Comparison of ENCODE assay signal across 8 cellular contexts in genomic region chr11:19903620-19904069, GRCh38.
DNase-seq lines count a peak whose midpoint lies in the region; ATAC-seq and TF ChIP-seq lines count a peak whose summit lies in the region.

No MANE protein-coding gene starts in this region.

- POLR2A ChIA-PET in PC-3 (lab: Charles Lee; ENCODE audit: unreplicated experiment): interaction anchor here (0.6 kb wide), 1 partner anchor 64 kb away, joined by 3 read pairs; no protein-coding TSS in a partner anchor

- no peak overlapping the region for H3K4me3 ChIP-seq in KMS-11 (IDR thresholded peaks at IDR 0.05; ENCODE audit: insufficient read depth, low read depth, low read length)
- H3K4me3 ChIP-seq in PC-3 (ENCODE audit: low read length): no peak overlapping the region
- no peak overlapping the region for H3K4me3 ChIP-seq in heart right ventricle

- no peak overlapping the region for H3K9ac ChIP-seq in KMS-11
- H3K9ac ChIP-seq in PC-3 (ENCODE audit: low read length): no peak overlapping the region

- no peaks in the 10 kb centered on the region for H3F3A ChIP-seq in PC-3 (ENCODE audit: low read length, unreplicated experiment)

- H3K9me3 ChIP-seq in PC-3 (ENCODE audit: low read length): no peaks in the 10 kb centered on the region
- H3K9me3 ChIP-seq in heart right ventricle: no peaks in the 10 kb centered on the region

- H3K27me3 ChIP-seq in KMS-11 (ENCODE audit: insufficient read depth, low read depth) (no peaks in the 10 kb centered on the region), PC-3 (ENCODE audit: low read length) (no peaks in the 10 kb centered on the region), heart right ventricle (no peaks in the 10 kb centered on the region)

- H3K36me3 ChIP-seq in KMS-11 (ENCODE audit: insufficient read depth) (no peaks in the 10 kb centered on the region), PC-3 (ENCODE audit: low read depth, low read length) (no peaks in the 10 kb centered on the region), heart right ventricle (peaks cover 0 to 4% (median 0%) of the 10 kb centered on the region in 9 donors)

- H3K4me2 ChIP-seq in KMS-11 (no peak overlapping the region), PC-3 (ENCODE audit: low read length) (no peak overlapping the region)

- no peaks in the 10 kb centered on the region for H3K36me3 Mint-ChIP-seq in activated naive CD4-positive, alpha-beta T cell treated with anti-CD3 and anti-CD28 coated beads, Interleukin-2, amount 50 U/mL, for 72 hours

- no peak overlapping the region for H3K27ac Mint-ChIP-seq in activated naive CD4-positive, alpha-beta T cell treated with anti-CD3 and anti-CD28 coated beads, Interleukin-2, amount 50 U/mL, for 72 hours

- no TSS peak for BruUV-seq in PC-3 (replicated peaks; lab: Mats Ljungman, UMichigan)

- CTCF ChIA-PET in PC-3 (lab: Charles Lee): interaction anchor here (0.6 to 0.7 kb wide), 19 partner anchors 30 to 1716 kb away, joined by 3 to 16 read pairs (median 4); no protein-coding TSS in a partner anchor

- peak; percentile 42 for DNase-seq in activated CD4-positive, CD25-positive, alpha-beta regulatory T cell treated with anti-CD3 and anti-CD28 coated beads, Interleukin-2, amount 50 U/mL, for 72 hours
- DNase-seq in PC-3 (peak; percentile 78), heart right ventricle (peak; percentile 37 to 72), renal cortical epithelial cell (ENCODE audit: low read depth) (peak; percentile 74)
- DNase-seq in activated naive CD4-positive, alpha-beta T cell treated with anti-CD3 and anti-CD28 coated beads, Interleukin-2, amount 50 U/mL, for 72 hours (ENCODE audit: low spot score in 2 of 2): peak in 1 of 2 donors; percentile 66

- no peaks in the 10 kb centered on the region for H3K9me2 ChIP-seq in PC-3 (replicated peaks; ENCODE audit: low read length)

- no peaks in the 10 kb centered on the region for H3K9me3 Mint-ChIP-seq in activated naive CD4-positive, alpha-beta T cell treated with anti-CD3 and anti-CD28 coated beads, Interleukin-2, amount 50 U/mL, for 72 hours

- H3K79me2 ChIP-seq in KMS-11 (ENCODE audit: insufficient read depth, low read depth) (no peaks in the 10 kb centered on the region), PC-3 (ENCODE audit: low read length) (no peaks in the 10 kb centered on the region)

- intact Hi-C loops in PC-3 (cut with micrococcal nuclease): loop anchor here (1.0 to 5.0 kb wide), 4 partner anchors 35 to 346 kb away; no protein-coding TSS in a partner anchor
- intact Hi-C loops in heart right ventricle (cut with DNase I): loop anchor here (1.0 to 10.0 kb wide), 10 partner anchors 89 to 347 kb away; no protein-coding TSS in a partner anchor

- 7 to 16% methylated on average over 1 of the region's 1 CpG for WGBS in heart right ventricle, 2 donors

- no peak overlapping the region for H3K27ac ChIP-seq in KMS-11
- H3K27ac ChIP-seq in PC-3 (ENCODE audit: low read length): no peak overlapping the region
- no peak overlapping the region for H3K27ac ChIP-seq in heart right ventricle

- TF ChIP-seq CTCF in KMS-11 (conservative IDR thresholded peaks at IDR 0.05; ENCODE audit: low read depth, low read length) (peak; percentile 93), PC-3 (conservative IDR thresholded peaks at IDR 0.05; ENCODE audit: low read depth, low read length) (peak; percentile 84), heart right ventricle (IDR thresholded peaks at IDR 0.05) (peak; percentile 62 to 87 (median 82))

- no peak for ATAC-seq in activated CD4-positive, CD25-positive, alpha-beta regulatory T cell treated with anti-CD3 and anti-CD28 coated beads, Interleukin-2, amount 50 U/mL, for 24 hours
- ATAC-seq in PC-3: peak; percentile 86
- peak; percentile 45 to 71 for ATAC-seq in activated naive CD4-positive, alpha-beta T cell treated with anti-CD3 and anti-CD28 coated beads, Interleukin-2, amount 50 U/mL, for 72 hours
- peak; percentile 50 to 80 (median 67) for ATAC-seq in heart right ventricle
- ATAC-seq in GM21737 (IDR thresholded peaks at IDR 0.05; ENCODE audit: unreplicated experiment): no peak

- H4K20me1 ChIP-seq in KMS-11 (ENCODE audit: insufficient read depth) (no peaks in the 10 kb centered on the region), PC-3 (ENCODE audit: low read length) (no peaks in the 10 kb centered on the region)

- H3K4me1 ChIP-seq in KMS-11 (ENCODE audit: low read depth, poor library complexity, severe bottlenecking): no peaks in the 10 kb centered on the region
- H3K4me1 ChIP-seq in PC-3 (ENCODE audit: insufficient read depth, low read length): no peaks in the 10 kb centered on the region
- peaks cover 0 to 20% (median 4%) of the 10 kb centered on the region in 9 donors for H3K4me1 ChIP-seq in heart right ventricle

- H2AFZ ChIP-seq in KMS-11 (ENCODE audit: low read depth): no peak overlapping the region
- H2AFZ ChIP-seq in PC-3 (ENCODE audit: low read length): no peak overlapping the region

Comparison
In these comparisons a context has a peak if more than half of its experiments do, and no peak if none do; other contexts are left out.
1. ATAC-seq: peak in PC-3 (single experiment), activated naive CD4-positive, alpha-beta T cell treated with anti-CD3 and anti-CD28 coated beads, Interleukin-2, amount 50 U/mL, for 72 hours (2 of 2) and heart right ventricle (8 of 8); none in activated CD4-positive, CD25-positive, alpha-beta regulatory T cell treated with anti-CD3 and anti-CD28 coated beads, Interleukin-2, amount 50 U/mL, for 24 hours (0 of 2) and GM21737 (single experiment).
2. Peak in every context shown above with its lines, with median percentiles within 50 percentile points of each other: CTCF ChIP-seq.